In genomic region chr9:135098400-135099105, GRCh38 we compare ENCODE assay signal across 14 cellular contexts. TPM values are rescaled to one million over a fixed set of nuclear protein-coding genes. Genes with fewer than 3 reads are reported as not detected.
A peak's percentile ranks its signal among the peaks of the same experiment; 100 is the strongest.
DNase-seq lines count a peak whose midpoint lies in the region; ATAC-seq and TF ChIP-seq lines count a peak whose summit lies in the region.
"Had no signal": no experiment of that assay in that cellular context is flagged by ENCODE, and none has a peak within 500 bp of the region (broad histone marks: within the 10 kb centered on the region; RNA-seq: fewer than 3 reads in every experiment).

No MANE protein-coding gene starts in this region.

- no peak overlapping the region for H3K4me3 ChIP-seq in breast epithelium
- H3K4me3 ChIP-seq in PC-3 (ENCODE audit: low read length), result no peak overlapping the region
- H3K4me3 ChIP-seq in fibroblast of pulmonary artery (replicated peaks; ENCODE audit: low read depth, low read length), result no peak overlapping the region
- H3K4me3 ChIP-seq in thyroid gland (replicated peaks in 1 of 3), result no peak overlapping the region
- H3K4me3 ChIP-seq: lower lobe of right lung had no signal

- 41 to 47% methylated on average over 22 of the region's 22 CpGs for WGBS in thyroid gland, 2 donors

- no peak for TF ChIP-seq CTCF in MCF 10A (IDR thresholded peaks at IDR 0.05; ENCODE audit: unreplicated experiment)
- no peak for TF ChIP-seq CTCF in breast epithelium (IDR thresholded peaks at IDR 0.05)
- no peak for TF ChIP-seq CTCF in PC-3 (conservative IDR thresholded peaks at IDR 0.05; ENCODE audit: low read depth, low read length)
- TF ChIP-seq CTCF in fibroblast of pulmonary artery (IDR thresholded peaks at IDR 0.05; ENCODE audit: low read length, missing control alignments), result no peak
- no peak for TF ChIP-seq CTCF in thyroid gland (IDR thresholded peaks at IDR 0.05)

- POLR2A ChIA-PET in MCF 10A (lab: Yijun Ruan, JAX) (no interaction called here), PC-3 (lab: Charles Lee; ENCODE audit: unreplicated experiment) (no interaction called here)

- intact Hi-C loops in MCF 10A (cut with micrococcal nuclease), result no loop called here
- intact Hi-C loops in breast epithelium (cut with DNase I; ENCODE audit: low total_unique reads), result no loop called here
- intact Hi-C loops in PC-3 (cut with micrococcal nuclease), result no loop called here
- intact Hi-C loops in thyroid gland (cut with DNase I), result no loop called here

- H3K27ac ChIP-seq in breast epithelium (no peak overlapping the region), PC-3 (ENCODE audit: low read length) (no peak overlapping the region), thyroid gland (no peak overlapping the region)
- H3K27ac ChIP-seq: HL-60, lower lobe of right lung had no signal

- DNase-seq in MCF 10A (ENCODE audit: unreplicated experiment), result peak; percentile 27
- DNase-seq in breast epithelium (ENCODE audit: low spot score in 2 of 2), result no peak
- DNase-seq in PC-3, result peak; percentile 4
- DNase-seq in fibroblast of pulmonary artery (ENCODE audit: low read depth), result peak; percentile 20
- DNase-seq in thyroid gland, result peak; percentile 38 to 58
- DNase-seq in foreskin melanocyte, result no peak
- DNase-seq in anterior cingulate cortex (lab: John Stamatoyannopoulos, UW), result no peak
- DNase-seq: activated naive CD4-positive, alpha-beta T cell treated with Interleukin-2 at 50 U/mL for 16 hours; CD4-positive, CD25-positive, alpha-beta regulatory T cell; lower lobe of right lung; NCI-H446 had no signal

- H4K20me1 ChIP-seq in PC-3 (ENCODE audit: low read length), result no peaks in the 10 kb centered on the region

- H3K9me3 ChIP-seq in breast epithelium (no peaks in the 10 kb centered on the region), PC-3 (ENCODE audit: low read length) (no peaks in the 10 kb centered on the region), thyroid gland (no peaks in the 10 kb centered on the region)
- H3K9me3 ChIP-seq: lower lobe of right lung had no signal

- CTCF ChIA-PET in MCF 10A (lab: Yijun Ruan, JAX) (no interaction called here), PC-3 (lab: Charles Lee) (no interaction called here)

- H3K27me3 Mint-ChIP-seq in MCF 10A (ENCODE audit: insufficient read depth, unreplicated experiment), result peaks cover 74% of the 10 kb centered on the region

- H3F3A ChIP-seq in PC-3 (ENCODE audit: low read length, unreplicated experiment), result no peaks in the 10 kb centered on the region

- TF ChIP-seq POLR2A in breast epithelium (IDR thresholded peaks at IDR 0.05) (no peak), thyroid gland (IDR thresholded peaks at IDR 0.05) (no peak)

- no peaks in the 10 kb centered on the region for H3K9me2 ChIP-seq in PC-3 (replicated peaks; ENCODE audit: low read length)

- no peaks in the 10 kb centered on the region for H3K4me1 Mint-ChIP-seq in MCF 10A (ENCODE audit: insufficient read depth, unreplicated experiment)
- H3K4me1 Mint-ChIP-seq: CD4-positive, CD25-positive, alpha-beta regulatory T cell had no signal

- no TSS peak for BruUV-seq in MCF 10A (replicated peaks; lab: Mats Ljungman, UMichigan)
- no TSS peak for BruUV-seq in PC-3 (replicated peaks; lab: Mats Ljungman, UMichigan)

- no peak overlapping the region for H3K4me2 ChIP-seq in PC-3 (ENCODE audit: low read length)

- H3K4me3 Mint-ChIP-seq in MCF 10A (ENCODE audit: unreplicated experiment), result no peak overlapping the region
- H3K4me3 Mint-ChIP-seq: CD4-positive, CD25-positive, alpha-beta regulatory T cell; T-helper 2 cell treated with Interferon-gamma antibody and Interleukin-4, amounts not matched to agents 5 μg/mL and 100 μg/mL, for 36 hours had no signal

- ATAC-seq in PC-3 (no peak), HG02840 (IDR thresholded peaks at IDR 0.05; ENCODE audit: low FRiP score, unreplicated experiment) (no peak)

- no peak overlapping the region for H2AFZ ChIP-seq in PC-3 (ENCODE audit: low read length)

- H3K27ac Mint-ChIP-seq in MCF 10A (ENCODE audit: low read depth, unreplicated experiment), result no peak overlapping the region
- H3K27ac Mint-ChIP-seq: CD4-positive, CD25-positive, alpha-beta regulatory T cell; T-helper 2 cell treated with Interferon-gamma antibody and Interleukin-4, amounts not matched to agents 5 μg/mL and 100 μg/mL, for 36 hours had no signal

- no peaks in the 10 kb centered on the region for H3K9me3 Mint-ChIP-seq in MCF 10A (ENCODE audit: unreplicated experiment)
- H3K9me3 Mint-ChIP-seq: T-helper 2 cell treated with Interferon-gamma antibody and Interleukin-4, amounts not matched to agents 5 μg/mL and 100 μg/mL, for 36 hours had no signal

- H3K27me3 ChIP-seq in breast epithelium (no peaks in the 10 kb centered on the region), PC-3 (ENCODE audit: low read length) (peaks cover 24% of the 10 kb centered on the region), thyroid gland (no peaks in the 10 kb centered on the region)

- H3K4me1 ChIP-seq in breast epithelium (no peaks in the 10 kb centered on the region), PC-3 (ENCODE audit: insufficient read depth, low read length) (no peaks in the 10 kb centered on the region), thyroid gland (peaks cover 0 to 6% of the 10 kb centered on the region in 2 donors)
- H3K4me1 ChIP-seq: lower lobe of right lung had no signal

- H3K79me2 ChIP-seq in PC-3 (ENCODE audit: low read length), result no peaks in the 10 kb centered on the region

- H3K9ac ChIP-seq in PC-3 (ENCODE audit: low read length), result no peak overlapping the region

- H3K36me3 ChIP-seq in breast epithelium, result no peaks in the 10 kb centered on the region
- no peaks in the 10 kb centered on the region for H3K36me3 ChIP-seq in PC-3 (ENCODE audit: low read depth, low read length)
- H3K36me3 ChIP-seq in thyroid gland, result no peaks in the 10 kb centered on the region
- H3K36me3 ChIP-seq: lower lobe of right lung had no signal

- no peaks in the 10 kb centered on the region for H3K36me3 Mint-ChIP-seq in MCF 10A (ENCODE audit: insufficient read depth, unreplicated experiment)
- H3K36me3 Mint-ChIP-seq: CD4-positive, CD25-positive, alpha-beta regulatory T cell had no signal

RNA-seq across cellular contexts. Expression of gene OLFM1, which starts 11.1 kb away (rescaled TPM):
- total RNA-seq in MCF 10A (2022) (not detected in 2 replicates), breast epithelium (10 to 100 TPM; 17.4 to 25.2 (median 22.1) TPM), PC-3 (2014; rRNA removed) (0.44 TPM in 1 of 2 replicates, not detected in the other), thyroid gland (10 to 100 TPM in 3 of 4 donors, 1 to 10 TPM in 1; 7.2 to 25.8 (median 17.4) TPM)
- total RNA-seq: CD4-positive, CD25-positive, alpha-beta regulatory T cell had no signal

Comparison
In these comparisons a context has a peak if more than half of its experiments do, and no peak if none do; other contexts are left out.
1. DNase-seq: peak in MCF 10A (single experiment), PC-3 (single experiment), fibroblast of pulmonary artery (single experiment) and thyroid gland (2 of 2); none in breast epithelium (0 of 2), foreskin melanocyte (single experiment) and anterior cingulate cortex (0 of 58).